ENCODE assay signal across 10 cellular contexts in genomic region chr9:17528859-17529258, GRCh38. TPM values are rescaled to one million over a fixed set of nuclear protein-coding genes. Genes with fewer than 3 reads are reported as not detected.
DNase-seq lines count a peak whose midpoint lies in the region; ATAC-seq, FAIRE-seq and TF ChIP-seq lines count a peak whose summit lies in the region.
"Had no signal": no experiment of that assay in that cellular context is flagged by ENCODE, and none has a peak within 500 bp of the region (broad histone marks: within the 10 kb centered on the region; RNA-seq: fewer than 3 reads in every experiment).

No MANE protein-coding gene starts in this region.

- POLR2A ChIA-PET in A549 (lab: Yijun Ruan, JAX), result no interaction called here
- POLR2A ChIA-PET in IMR-90 (lab: Charles Lee; ENCODE audit: unreplicated experiment), result no interaction called here
- POLR2A ChIA-PET in Panc1 (lab: Charles Lee), result no interaction called here

- H2BK15ac ChIP-seq in IMR-90 (ENCODE audit: low read depth, low read length), result no peak overlapping the region
- no peak overlapping the region for H2BK15ac ChIP-seq in neuronal stem cell (ENCODE audit: low read length)

- H3K9ac ChIP-seq in IMR-90 (ENCODE audit: low read depth, low read length) (no peak overlapping the region), neuronal stem cell (ENCODE audit: low read depth, low read length, poor library complexity) (no peak overlapping the region)

- intact Hi-C loops in IMR-90 (cut with micrococcal nuclease), result loop anchor here (10.0 kb wide), 1 partner anchor 1496 kb away; no protein-coding TSS in a partner anchor
- intact Hi-C loops in Panc1 (cut with micrococcal nuclease; ENCODE audit: unreplicated experiment), result no loop called here

- in situ Hi-C loops in IMR-90 (cut with MboI; ENCODE audit: low sequenced_read_pairs), result loop anchor here (25.0 kb wide), 1 partner anchor 1508 kb away; the partner anchor contains the start of genes RRAGA and SAXO1
- in situ Hi-C loops in Panc1 (cut with HindIII; ENCODE audit: low pct_unique_long_range_greater_than_20kb, low sequenced_read_pairs), result no loop called here

- H3K9me3 ChIP-seq in A549, result no peaks in the 10 kb centered on the region
- H3K9me3 ChIP-seq in IMR-90 (ENCODE audit: control insufficient read depth, insufficient read depth, low read length), result no peaks in the 10 kb centered on the region
- H3K9me3 ChIP-seq in Panc1 (ENCODE audit: control insufficient read depth, insufficient read depth, low read depth, low read length), result no peaks in the 10 kb centered on the region
- H3K9me3 ChIP-seq in gastroesophageal sphincter, result no peaks in the 10 kb centered on the region
- H3K9me3 ChIP-seq in neuronal stem cell (replicated peaks in 1 of 2; ENCODE audit: control insufficient read depth in 2 of 2, insufficient read depth in 1 of 2, low read depth in 1 of 2, low read length in 2 of 2), result no peaks in the 10 kb centered on the region

- dilution Hi-C loops in IMR-90 (cut with HindIII; ENCODE audit: low sequenced_read_pairs, unreplicated experiment), result loop anchor here (25.0 kb wide), 1 partner anchor 258 kb away; no protein-coding TSS in a partner anchor

- H2BK5ac ChIP-seq in IMR-90 (ENCODE audit: low read depth, low read length, poor library complexity, severe bottlenecking) (no peak overlapping the region), neuronal stem cell (ENCODE audit: low read length) (no peak overlapping the region)

- H3K79me1 ChIP-seq in IMR-90 (ENCODE audit: low read depth in 1 of 2, low read length in 2 of 2) (no peaks in the 10 kb centered on the region), neuronal stem cell (ENCODE audit: low read depth, low read length) (no peaks in the 10 kb centered on the region)

- H3K4me1 ChIP-seq in A549 (no peaks in the 10 kb centered on the region), IMR-90 (ENCODE audit: control insufficient read depth, insufficient read depth, low read length) (no peaks in the 10 kb centered on the region), Panc1 (ENCODE audit: control insufficient read depth, insufficient read depth, low read length) (no peaks in the 10 kb centered on the region), gastroesophageal sphincter (no peaks in the 10 kb centered on the region), neuronal stem cell (ENCODE audit: control insufficient read depth in 2 of 2, insufficient read depth in 1 of 2, low read depth in 1 of 2, low read length in 2 of 2) (peaks cover 0 to 5% of the 10 kb centered on the region in 2 donors)

- TF ChIP-seq CTCF in A549 (IDR thresholded peaks at IDR 0.05) (peak; percentile 48), IMR-90 (conservative IDR thresholded peaks at IDR 0.05; ENCODE audit: low read depth, low read length) (peak; percentile 50), Panc1 (IDR thresholded peaks at IDR 0.05) (peak; percentile 12; the same call in 1 of the 2 replicates), gastroesophageal sphincter (IDR thresholded peaks at IDR 0.05) (peak in 3 of 4 experiments; percentile 9 to 42 (median 22))

- H4K91ac ChIP-seq in IMR-90 (ENCODE audit: insufficient read depth, low read depth, low read length) (no peak overlapping the region), neuronal stem cell (ENCODE audit: low read depth, low read length, poor library complexity) (no peak overlapping the region)

- H2AFZ ChIP-seq in IMR-90 (replicated peaks; ENCODE audit: low read length, poor library complexity), result no peak overlapping the region
- no peak overlapping the region for H2AFZ ChIP-seq in neuronal stem cell (ENCODE audit: low read length)

- H3K4me2 ChIP-seq in A549 (no peak overlapping the region), IMR-90 (ENCODE audit: low read depth, low read length) (no peak overlapping the region), neuronal stem cell (ENCODE audit: insufficient read depth, low read length, poor library complexity, severe bottlenecking) (no peak overlapping the region)

- H2BK12ac ChIP-seq in neuronal stem cell (ENCODE audit: low read length), result no peak overlapping the region

- ATAC-seq in A549 (no peak), IMR-90 (ENCODE audit: low read depth) (no peak), Panc1 (no peak), gastroesophageal sphincter (no peak), GM21737 (IDR thresholded peaks at IDR 0.05; ENCODE audit: unreplicated experiment) (no peak)

- H3K23ac ChIP-seq in IMR-90 (ENCODE audit: low read depth, low read length), result no peak overlapping the region
- no peak overlapping the region for H3K23ac ChIP-seq in neuronal stem cell (ENCODE audit: low read depth, low read length, poor library complexity)

- no peak overlapping the region for H3K18ac ChIP-seq in IMR-90 (ENCODE audit: low read depth, low read length)
- no peak overlapping the region for H3K18ac ChIP-seq in neuronal stem cell (ENCODE audit: low read length)

- H3K56ac ChIP-seq in IMR-90 (ENCODE audit: extremely low read depth, insufficient read depth, low read length), result no peak overlapping the region

- H3K9me1 ChIP-seq in IMR-90 (ENCODE audit: insufficient read depth, low read length), result no peaks in the 10 kb centered on the region

- TF ChIP-seq EP300 in A549 (IDR thresholded peaks at IDR 0.05) (no peak), gastroesophageal sphincter (IDR thresholded peaks at IDR 0.05) (no peak)

- H3K36me3 ChIP-seq in IMR-90 (ENCODE audit: control insufficient read depth, insufficient read depth, low read length) (no peaks in the 10 kb centered on the region), Panc1 (ENCODE audit: control insufficient read depth, insufficient read depth, low read length) (no peaks in the 10 kb centered on the region), gastroesophageal sphincter (no peaks in the 10 kb centered on the region), neuronal stem cell (replicated peaks in 1 of 2; ENCODE audit: control insufficient read depth in 2 of 2, insufficient read depth in 2 of 2, low read length in 2 of 2) (no peaks in the 10 kb centered on the region)

- no peak overlapping the region for H3K14ac ChIP-seq in IMR-90 (replicated peaks; ENCODE audit: low read depth, low read length)
- no peak overlapping the region for H3K14ac ChIP-seq in neuronal stem cell (ENCODE audit: low read length)

- no peak overlapping the region for H3K4me3 ChIP-seq in A549
- no peak overlapping the region for H3K4me3 ChIP-seq in IMR-90 (ENCODE audit: insufficient read depth, low read depth, low read length)
- no peak overlapping the region for H3K4me3 ChIP-seq in Panc1 (ENCODE audit: low read depth in 2 of 2, low read length in 2 of 2)
- H3K4me3 ChIP-seq in gastroesophageal sphincter, result no peak overlapping the region
- no peak overlapping the region for H3K4me3 ChIP-seq in neuronal stem cell (ENCODE audit: low read length in 2 of 2)

- no peaks in the 10 kb centered on the region for H4K20me1 ChIP-seq in IMR-90 (ENCODE audit: insufficient read depth, low read length)

- H3K4ac ChIP-seq in IMR-90 (ENCODE audit: low read depth, low read length) (no peak overlapping the region), neuronal stem cell (ENCODE audit: low read length) (no peak overlapping the region)

- DNase-seq in A549 (ENCODE audit: low read depth in 1 of 2, low spot score in 1 of 2), result peak in 1 of 2 experiments; percentile 14
- peak; percentile 10 for DNase-seq in IMR-90
- DNase-seq in Panc1 (ENCODE audit: low read depth, low spot score), result no peak
- no peak for DNase-seq in neuronal stem cell (ENCODE audit: low spot score)
- no peak for DNase-seq in NOMO-1 treated with DMSO at 0.1 percent for 48 hours (lab: John Stamatoyannopoulos, UW; ENCODE audit: unreplicated experiment)
- no peak for DNase-seq in activated CD8-positive, alpha-beta memory T cell treated with anti-CD3 and anti-CD28 coated beads for 24 hours
- DNase-seq: GOT3 had no signal

- H4K5ac ChIP-seq in IMR-90 (ENCODE audit: low read depth, low read length), result no peak overlapping the region

- no peak overlapping the region for H4K8ac ChIP-seq in IMR-90 (ENCODE audit: low read depth in 2 of 2, low read length in 2 of 2)
- no peak overlapping the region for H4K8ac ChIP-seq in neuronal stem cell (ENCODE audit: low read depth, low read length)

- no peak overlapping the region for H3K27ac ChIP-seq in A549
- H3K27ac ChIP-seq in IMR-90 (ENCODE audit: insufficient read depth, low read length), result no peak overlapping the region
- no peak overlapping the region for H3K27ac ChIP-seq in Panc1 (ENCODE audit: low read length)
- no peak overlapping the region for H3K27ac ChIP-seq in gastroesophageal sphincter
- no peak overlapping the region for H3K27ac ChIP-seq in neuronal stem cell (replicated peaks; ENCODE audit: low read length)

- H2BK120ac ChIP-seq in IMR-90 (ENCODE audit: low read depth, low read length) (no peak overlapping the region), neuronal stem cell (ENCODE audit: low read depth, low read length) (no peak overlapping the region)

- H2BK20ac ChIP-seq in IMR-90 (ENCODE audit: low read depth, low read length), result no peak overlapping the region

- CTCF ChIA-PET in A549 (lab: Yijun Ruan, JAX) (interaction anchor here (0.9 to 2.1 kb wide), 2 partner anchors 9 to 10 kb away, joined by 4 to 9 read pairs; no protein-coding TSS in a partner anchor), IMR-90 (lab: Yijun Ruan, JAX) (no interaction called here), Panc1 (lab: Charles Lee) (no interaction called here)

- TF ChIP-seq RAD21 in A549 (conservative IDR thresholded peaks at IDR 0.05 in 1 of 2, IDR thresholded peaks at IDR 0.05 in 1 of 2) (peak; percentile 42 to 60), IMR-90 (IDR thresholded peaks at IDR 0.05; ENCODE audit: low read length) (peak; percentile 35; the same call in 1 of the 2 replicates)

- FAIRE-seq in A549 (lab: Jason Lieb, UNC), result no peak

- BruUV-seq in IMR-90 (replicated peaks; lab: Mats Ljungman, UMichigan) (no TSS peak), Panc1 (replicated peaks; lab: Mats Ljungman, UMichigan) (no TSS peak)

- H2AK5ac ChIP-seq in IMR-90 (ENCODE audit: low read depth, low read length), result no peak overlapping the region
- no peak overlapping the region for H2AK5ac ChIP-seq in neuronal stem cell (ENCODE audit: low read depth, low read length)

- H2AK9ac ChIP-seq in IMR-90 (replicated peaks; ENCODE audit: low read depth, low read length, poor library complexity), result no peak overlapping the region

- TF ChIP-seq POLR2A in A549 (IDR thresholded peaks at IDR 0.05; ENCODE audit: low read length) (no peak), IMR-90 (IDR thresholded peaks at IDR 0.05; ENCODE audit: low read depth, low read length) (no peak), gastroesophageal sphincter (IDR thresholded peaks at IDR 0.05) (no peak)

- H3K27me3 ChIP-seq in IMR-90 (ENCODE audit: control insufficient read depth, insufficient read depth, low read length) (no peaks in the 10 kb centered on the region), Panc1 (ENCODE audit: control insufficient read depth, insufficient read depth, low read length) (no peaks in the 10 kb centered on the region), gastroesophageal sphincter (no peaks in the 10 kb centered on the region), neuronal stem cell (ENCODE audit: control insufficient read depth in 3 of 3, insufficient read depth in 3 of 3, low read depth in 1 of 3, low read length in 3 of 3) (no peaks in the 10 kb centered on the region)

RNA-seq across cellular contexts. Expression of gene SH3GL2, which starts 50.0 kb away (rescaled TPM):
- polyA plus RNA-seq in A549 (2011; rRNA removed) (0.03 TPM in 1 of 2 replicates, not detected in the other), A549 (2017; fragmentation: RNase III; extraction: RNeasy Plus Mini Kit Qiagen cat#74134 plus additional on column Dnase treatment) (0.03 to 0.25 TPM (median 0.04 TPM) in 3 replicates), IMR-90 (2012; rRNA removed) (0.05 TPM in 1 of 2 replicates, not detected in the other)
- polyA plus RNA-seq in A549 (2012; cell fraction: cytosol; rRNA removed), result 0.01 TPM in 1 of 2 replicates, not detected in the other
- 0.04 TPM in 2 replicates for polyA plus RNA-seq in A549 (2012; cell fraction: nucleus; rRNA removed)
- not detected in 2 replicates for polyA minus RNA-seq in A549 (2011; rRNA and poly(A)+ RNA removed)
- total RNA-seq in IMR-90 (2012; rRNA removed) (under 0.01 TPM in 1 of 2 replicates, not detected in the other), Panc1 (2021; ENCODE audit: unreplicated experiment) (not detected), gastroesophageal sphincter (1 to 10 TPM; 3.6 to 6.8 (median 4.7) TPM)
- 0.01 and 0.04 TPM in 2 replicates for polyA plus RNA-seq in IMR-90 (2012; cell fraction: cytosol; rRNA removed)
- polyA plus RNA-seq in IMR-90 (2012; cell fraction: nucleus; rRNA removed; ENCODE audit: low replicate concordance), result 0.07 TPM in 1 of 2 replicates, not detected in the other
- not detected for polyA plus RNA-seq in Panc1 (2012; ENCODE audit: insufficient read length)
- polyA plus RNA-seq in neuronal stem cell (2013, experiment 1 of 2), result 1.2 TPM
- 1.1 TPM for polyA plus RNA-seq in neuronal stem cell (2013, experiment 2 of 2)
- total RNA-seq: RPMI7951 had no signal
